In the genomic region with DNA sequence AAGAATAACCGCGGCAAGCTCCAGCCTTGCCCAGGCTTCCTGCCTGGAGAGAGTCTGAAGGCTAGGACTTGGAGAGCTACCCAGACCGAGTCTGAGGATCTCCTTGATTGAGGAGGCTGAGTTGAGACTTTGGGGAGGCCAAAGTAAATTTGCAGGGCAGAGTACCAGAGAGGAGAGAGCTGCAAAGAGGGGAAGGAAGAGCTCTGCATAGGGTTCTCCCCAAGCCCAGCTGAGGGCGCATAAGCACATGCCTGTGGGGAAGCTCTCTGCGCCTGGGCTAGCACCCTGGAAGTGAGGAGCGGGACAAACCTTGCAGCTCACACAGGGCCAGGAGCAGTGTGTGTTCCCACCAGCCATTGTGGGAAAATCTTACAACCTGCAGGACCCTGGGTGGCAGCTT, we compare ENCODE assay signal across 12 cellular contexts.
DNase-seq lines count a peak whose midpoint lies in the region; ATAC-seq lines count a peak whose summit lies in the region.
"Had no signal": no experiment of that assay in that cellular context is flagged by ENCODE, and none has a peak within 500 bp of the region (broad histone marks: within the 10 kb centered on the region; RNA-seq: fewer than 3 reads in every experiment).

No MANE protein-coding gene starts in this region.

- no peaks in the 10 kb centered on the region for H3K27me3 ChIP-seq in iPS-20b (ENCODE audit: insufficient read depth, low read length)

- no peaks in the 10 kb centered on the region for H3K9me3 Mint-ChIP-seq in activated naive CD8-positive, alpha-beta T cell (ENCODE audit: low read depth)
- no peaks in the 10 kb centered on the region for H3K9me3 Mint-ChIP-seq in activated naive CD8-positive, alpha-beta T cell treated with anti-CD3 and anti-CD28 coated beads, Interleukin-2, amount 50 U/mL, for 24 hours
- H3K9me3 Mint-ChIP-seq in stimulated activated effector memory CD8-positive, alpha-beta T cell treated with anti-CD3 and anti-CD28 coated beads, Interleukin-12 subunit alpha, Interleukin-12 subunit beta, amount 100 ng/mL, for 72 hours: no peaks in the 10 kb centered on the region

- H3K27me3 Mint-ChIP-seq in activated naive CD8-positive, alpha-beta T cell: no peaks in the 10 kb centered on the region
- no peaks in the 10 kb centered on the region for H3K27me3 Mint-ChIP-seq in activated naive CD8-positive, alpha-beta T cell treated with anti-CD3 and anti-CD28 coated beads, Interleukin-2, amount 50 U/mL, for 24 hours

- H3K9me3 ChIP-seq in SK-N-MC (ENCODE audit: low read depth, low read length) (no peaks in the 10 kb centered on the region), iPS-20b (ENCODE audit: insufficient read depth, low read depth, low read length) (no peaks in the 10 kb centered on the region)

- DNase-seq in activated naive CD8-positive, alpha-beta T cell treated with anti-CD3 and anti-CD28 coated beads, Interleukin-2, amount 50 U/mL, for 24 hours: no peak
- DNase-seq in SK-N-MC (ENCODE audit: low read depth, low spot score): no peak
- DNase-seq in stimulated activated effector memory CD8-positive, alpha-beta T cell treated with anti-CD3 and anti-CD28 coated beads, Interleukin-12 subunit alpha, Interleukin-12 subunit beta, amount 100 ng/mL, for 72 hours (ENCODE audit: low spot score in 2 of 2): no peak
- DNase-seq in stimulated activated naive CD4-positive, alpha-beta T cell (lab: John Stamatoyannopoulos, UW): no peak
- DNase-seq: activated naive CD4-positive, alpha-beta T cell treated with anti-CD3 and anti-CD28 coated beads, Interleukin-2, amount 50 U/mL, for 16 hours; NCI-H1048; NCI-H510A treated with DMSO at 0.1 percent for 48 hours had no signal

- H3K4me1 Mint-ChIP-seq in activated naive CD8-positive, alpha-beta T cell (ENCODE audit: low read depth): peaks cover 76% of the 10 kb centered on the region
- H3K4me1 Mint-ChIP-seq in activated naive CD8-positive, alpha-beta T cell treated with anti-CD3 and anti-CD28 coated beads, Interleukin-2, amount 50 U/mL, for 24 hours: peaks cover 61% of the 10 kb centered on the region
- H3K4me1 Mint-ChIP-seq in stimulated activated effector memory CD8-positive, alpha-beta T cell treated with anti-CD3 and anti-CD28 coated beads, Interleukin-12 subunit alpha, Interleukin-12 subunit beta, amount 100 ng/mL, for 72 hours: peaks cover 64% of the 10 kb centered on the region

- H3K36me3 Mint-ChIP-seq in activated naive CD8-positive, alpha-beta T cell: no peaks in the 10 kb centered on the region
- H3K36me3 Mint-ChIP-seq in activated naive CD8-positive, alpha-beta T cell treated with anti-CD3 and anti-CD28 coated beads, Interleukin-2, amount 50 U/mL, for 24 hours (ENCODE audit: low read depth): peaks cover 3% of the 10 kb centered on the region
- H3K36me3 Mint-ChIP-seq in stimulated activated effector memory CD8-positive, alpha-beta T cell treated with anti-CD3 and anti-CD28 coated beads, Interleukin-12 subunit alpha, Interleukin-12 subunit beta, amount 100 ng/mL, for 72 hours: peaks cover 15% of the 10 kb centered on the region

- no peak for ATAC-seq in activated naive CD8-positive, alpha-beta T cell treated with anti-CD3 and anti-CD28 coated beads, Interleukin-2, amount 50 U/mL, for 24 hours
- ATAC-seq in stimulated activated effector memory CD8-positive, alpha-beta T cell treated with anti-CD3 and anti-CD28 coated beads, Interleukin-12 subunit alpha, Interleukin-12 subunit beta, amount 100 ng/mL, for 72 hours: peak; percentile 16
- ATAC-seq in GM21576 (IDR thresholded peaks at IDR 0.05; ENCODE audit: unreplicated experiment): no peak
- no peak for ATAC-seq in GM21515 (IDR thresholded peaks at IDR 0.05; ENCODE audit: unreplicated experiment)
- ATAC-seq: activated CD4-positive, CD25-positive, alpha-beta regulatory T cell treated with anti-CD3 and anti-CD28 coated beads, Interleukin-2, amount 50 U/mL, for 24 hours had no signal

- H3K4me3 Mint-ChIP-seq in activated naive CD8-positive, alpha-beta T cell: no peak overlapping the region
- H3K4me3 Mint-ChIP-seq in activated naive CD8-positive, alpha-beta T cell treated with anti-CD3 and anti-CD28 coated beads, Interleukin-2, amount 50 U/mL, for 24 hours: no peak overlapping the region
- no peak overlapping the region for H3K4me3 Mint-ChIP-seq in stimulated activated effector memory CD8-positive, alpha-beta T cell treated with anti-CD3 and anti-CD28 coated beads, Interleukin-12 subunit alpha, Interleukin-12 subunit beta, amount 100 ng/mL, for 72 hours

- H3K36me3 ChIP-seq in SK-N-MC (ENCODE audit: insufficient read depth, low read length) (peaks cover 4% of the 10 kb centered on the region), iPS-20b (ENCODE audit: insufficient read depth, low read depth, low read length) (0 out of 2 replicates have a peak, but pooled peaks cover 8% of the 10 kb centered on the region)

- peak overlapping the region; percentile 77 for H3K27ac Mint-ChIP-seq in activated naive CD8-positive, alpha-beta T cell
- H3K27ac Mint-ChIP-seq in activated naive CD8-positive, alpha-beta T cell treated with anti-CD3 and anti-CD28 coated beads, Interleukin-2, amount 50 U/mL, for 24 hours: no peak overlapping the region
- peak overlapping the region; percentile 64 for H3K27ac Mint-ChIP-seq in stimulated activated effector memory CD8-positive, alpha-beta T cell treated with anti-CD3 and anti-CD28 coated beads, Interleukin-12 subunit alpha, Interleukin-12 subunit beta, amount 100 ng/mL, for 72 hours

- H3K27ac ChIP-seq in SK-N-MC: peak overlapping the region; percentile 57; the same call in 1 of the 2 replicates
- H3K27ac ChIP-seq in iPS-20b (ENCODE audit: low read length): no peak overlapping the region

- H3K4me3 ChIP-seq in SK-N-MC: no peak overlapping the region
- H3K4me3 ChIP-seq in iPS-20b (ENCODE audit: low read length): no peak overlapping the region

- peaks cover 45% of the 10 kb centered on the region for H3K4me1 ChIP-seq in iPS-20b (ENCODE audit: insufficient read depth, low read length)

- no peak overlapping the region for H3K9ac ChIP-seq in SK-N-MC (ENCODE audit: insufficient read length)
- peak overlapping the region; percentile 15; the same call in 1 of the 2 replicates for H3K9ac ChIP-seq in iPS-20b (ENCODE audit: low read depth, low read length)
